25 cellular contexts compared by ENCODE assay signal in the genomic region with DNA sequence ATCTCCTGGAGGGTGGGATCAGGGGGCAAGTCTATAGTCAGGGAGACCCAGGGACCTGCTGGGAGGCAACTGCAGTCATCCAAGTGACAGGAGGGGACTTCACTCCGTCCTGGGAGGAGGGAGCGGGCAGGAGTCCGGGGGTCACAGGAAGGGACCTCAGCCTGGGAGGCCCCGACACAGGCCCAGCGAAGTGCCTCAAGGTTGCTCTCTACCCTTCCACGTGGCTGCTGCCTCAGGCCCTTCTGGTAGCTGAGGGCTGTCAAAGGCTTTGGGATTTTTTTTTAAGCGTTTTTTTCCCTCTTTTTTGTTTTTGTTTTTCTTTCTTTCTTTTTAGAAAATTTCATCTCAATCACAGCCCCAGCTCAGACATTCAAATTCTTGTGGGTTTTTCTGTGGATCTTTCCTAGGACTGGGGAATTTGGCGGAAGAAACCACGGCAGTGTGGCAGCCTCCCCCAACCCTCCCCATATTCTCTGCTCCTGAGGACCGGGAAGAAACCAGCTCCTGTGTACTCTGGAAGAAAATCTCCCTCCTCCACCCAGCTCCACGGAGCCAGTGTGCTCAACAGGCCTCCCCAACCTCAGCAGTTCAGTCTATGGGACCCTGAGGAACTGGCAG. TPM values are rescaled to one million over a fixed set of nuclear protein-coding genes. Genes with fewer than 3 reads are reported as not detected.
DNase-seq lines count a peak whose midpoint lies in the region; ATAC-seq, FAIRE-seq and TF ChIP-seq lines count a peak whose summit lies in the region.
"Had no signal": no experiment of that assay in that cellular context is flagged by ENCODE, and none has a peak within 500 bp of the region (broad histone marks: within the 10 kb centered on the region; RNA-seq: fewer than 3 reads in every experiment).

No MANE protein-coding gene starts in this region.

- peak; percentile 45 for FAIRE-seq in GM12891 (lab: Jason Lieb, UNC)
- FAIRE-seq: endometrium, keratinocyte had no signal

- H4K20me1 ChIP-seq in neural progenitor cell (ENCODE audit: low read depth), result peaks cover 7% of the 10 kb centered on the region

- peaks cover 9% of the 10 kb centered on the region for H3K27me3 Mint-ChIP-seq in neural progenitor cell (ENCODE audit: insufficient read depth, low read depth)

- no peak overlapping the region for H3K4me3 Mint-ChIP-seq in neural progenitor cell

- no peak for TF ChIP-seq POLR2A in GM12891 (IDR thresholded peaks at IDR 0.05; ENCODE audit: low read depth, low read length)

- H3K4me1 Mint-ChIP-seq in neural progenitor cell, result no peaks in the 10 kb centered on the region

- no peaks in the 10 kb centered on the region for H3K36me3 ChIP-seq in neural progenitor cell
- H3K36me3 ChIP-seq: colonic mucosa had no signal

- DNase-seq in GM12891 (ENCODE audit: insufficient read length, low spot score) (no peak), astrocyte of the hippocampus (ENCODE audit: low read depth, low spot score) (peak; percentile 81), neural progenitor cell (ENCODE audit: low spot score) (no peak), GM19240 (ENCODE audit: insufficient read length, low spot score) (no peak), NCI-H1105 (lab: John Stamatoyannopoulos, UW) (no peak)
- DNase-seq: activated CD4-positive, alpha-beta T cell treated with anti-CD3 and anti-CD28 coated beads, Interleukin-2, amount 50 U/mL, for 1 hour; activated naive CD4-positive, alpha-beta T cell treated with Interleukin-2 at 50 U/mL for 16 hours; activated T-cell treated with anti-CD3 and anti-CD28 coated beads, Interleukin-2, amount 50 U/mL, for 1 hour; colonic mucosa; COR-L47; hypothalamus; Kasumi-1; NCI-H1092; NCI-H510A; SHP77; stimulated activated CD4-positive, alpha-beta T cell treated with anti-CD3 and anti-CD28 coated beads, Interleukin-4, amount 100 ng/mL, for 1 hour; T-helper 1 cell had no signal

- no peaks in the 10 kb centered on the region for H3K9me3 ChIP-seq in neural progenitor cell (ENCODE audit: low read depth)
- H3K9me3 ChIP-seq: colonic mucosa had no signal

- H3F3A ChIP-seq in neural progenitor cell (ENCODE audit: low read depth), result no peaks in the 10 kb centered on the region

- H3K27ac Mint-ChIP-seq in neural progenitor cell, result peak overlapping the region; percentile 76

- no peak overlapping the region for H2AFZ ChIP-seq in neural progenitor cell (replicated peaks)

- TF ChIP-seq CTCF in C4-2B (conservative IDR thresholded peaks at IDR 0.05) (no peak), neural progenitor cell (IDR thresholded peaks at IDR 0.05) (no peak)

- H3K27ac ChIP-seq in C4-2B (peak overlapping the region; percentile 43; the same call in 1 of the 2 replicates), neural progenitor cell (no peak overlapping the region)
- H3K27ac ChIP-seq: colonic mucosa had no signal

- no peak for ATAC-seq in HG03108 (IDR thresholded peaks at IDR 0.05; ENCODE audit: unreplicated experiment)

- H3K36me3 Mint-ChIP-seq in neural progenitor cell, result no peaks in the 10 kb centered on the region

- H3K27me3 ChIP-seq in neural progenitor cell, result peaks cover 22% of the 10 kb centered on the region
- H3K27me3 ChIP-seq: colonic mucosa had no signal

- peaks cover 27% of the 10 kb centered on the region for H3K9me3 Mint-ChIP-seq in neural progenitor cell

- H3K4me3 ChIP-seq in neural progenitor cell, result no peak overlapping the region
- H3K4me3 ChIP-seq: colonic mucosa, skin epidermis had no signal

- no peaks in the 10 kb centered on the region for H3K79me2 ChIP-seq in neural progenitor cell (ENCODE audit: low read depth)

- no peaks in the 10 kb centered on the region for H3K4me1 ChIP-seq in neural progenitor cell
- H3K4me1 ChIP-seq: colonic mucosa had no signal

- H3K4me2 ChIP-seq in neural progenitor cell, result no peak overlapping the region

- H3K9ac ChIP-seq in neural progenitor cell, result no peak overlapping the region

TF ChIP-seq in GM12891, 5 proteins besides CTCF, POLR2A, EP300 and RAD21:
- TF ChIP-seq POU2F2 (IDR thresholded peaks at IDR 0.05; ENCODE audit: low read depth, low read length) (no peak), POLR2AphosphoS5 (IDR thresholded peaks at IDR 0.05; ENCODE audit: low read depth, low read length) (no peak), TAF1 (IDR thresholded peaks at IDR 0.05; ENCODE audit: low read depth, low read length) (no peak), SPI1 (IDR thresholded peaks at IDR 0.05; ENCODE audit: low read depth, low read length) (no peak), PAX5 (IDR thresholded peaks at IDR 0.05; ENCODE audit: insufficient read depth, low read length, severe bottlenecking) (no peak)

RNA-seq across cellular contexts. Expression of a gene that starts 1.4 kb away (rescaled TPM):
- 25.2 TPM for polyA plus RNA-seq in GM12891 (2012; ENCODE audit: low read depth, missing spikeins)
- 13.1 and 25.9 TPM in 2 replicates for total RNA-seq in neural progenitor cell (ENCODE audit: low replicate concordance)

RNA-seq across cellular contexts. Expression of a gene that starts 23.0 kb away (rescaled TPM):
- polyA plus RNA-seq in GM12891 (2012; ENCODE audit: low read depth, missing spikeins), result not detected
- total RNA-seq in neural progenitor cell (ENCODE audit: low replicate concordance), result 0.37 TPM in 1 of 2 replicates, not detected in the other

RNA-seq across cellular contexts. Expression of a gene that starts 25.9 kb away (rescaled TPM):
- polyA plus RNA-seq in GM12891 (2012; ENCODE audit: low read depth, missing spikeins), result 0.33 TPM
- 0.96 TPM in 1 of 2 replicates, not detected in the other for total RNA-seq in neural progenitor cell (ENCODE audit: low replicate concordance)

RNA-seq across cellular contexts. Expression of a gene that starts 45.7 kb away (rescaled TPM):
- polyA plus RNA-seq in GM12891 (2012; ENCODE audit: low read depth, missing spikeins), result 0.03 TPM
- 0.59 TPM in 1 of 2 replicates, not detected in the other for total RNA-seq in neural progenitor cell (ENCODE audit: low replicate concordance)
- total RNA-seq: HT-29, lung microvascular endothelial cell, subcutaneous adipose tissue had no signal
- polyA plus RNA-seq: keratinocyte had no signal
